ENCODE assay signal across 25 cellular contexts in genomic region chr10:33950216-33950615, GRCh38.
"Had no signal": no experiment of that assay in that cellular context is flagged by ENCODE, and none has a peak within 500 bp of the region (broad histone marks: within the 10 kb centered on the region; RNA-seq: fewer than 3 reads in every experiment).

No MANE protein-coding gene starts in this region.

- H3K27ac Mint-ChIP-seq: activated naive CD4-positive, alpha-beta T cell treated with anti-CD3 and anti-CD28 coated beads, Interleukin-2, amount 50 U/mL, for 24 hours; naive B cell; neural progenitor cell; progenitor cell of endocrine pancreas; T-cell had no signal

- DNase-seq: activated CD4-positive, alpha-beta T cell treated with anti-CD3 and anti-CD28 coated beads for 1 hour; activated CD8-positive, alpha-beta memory T cell treated with anti-CD3 and anti-CD28 coated beads for 24 hours; activated CD8-positive, alpha-beta memory T cell treated with anti-CD3 and anti-CD28 coated beads, Interleukin-2, amount 50 U/mL, for 48 hours; activated effector memory CD4-positive, alpha-beta T cell treated with Interleukin-2 at 50 U/mL for 16 hours; activated T-cell treated with anti-CD3 and anti-CD28 coated beads, Interleukin-2, amount 50 U/mL, for 48 hours; cerebellar nuclear complex; cortex of kidney; midbrain; naive B cell; right cardiac atrium; stimulated activated naive CD8-positive, alpha-beta T cell treated with anti-CD3 and anti-CD28 coated beads, Interleukin-15, Interleukin-2, amounts not matched to agents 100 U/mL and 50 U/mL, for 24 hours; substantia nigra; T-cell; T-helper 9 cell; tibial artery had no signal

- H3K9me3 ChIP-seq: ascending aorta, tibial artery had no signal

- H3K4me1 ChIP-seq: ascending aorta, esophagus muscularis mucosa, neural progenitor cell, tibial artery had no signal

- H3K4me1 Mint-ChIP-seq: activated naive CD4-positive, alpha-beta T cell treated with anti-CD3 and anti-CD28 coated beads, Interleukin-2, amount 50 U/mL, for 24 hours; naive B cell; T-cell had no signal

- H3K4me3 ChIP-seq: ascending aorta, esophagus muscularis mucosa, neural progenitor cell, skin epidermis, tibial artery had no signal

- ATAC-seq: left lobe of liver; right cardiac atrium; stimulated activated naive CD8-positive, alpha-beta T cell treated with anti-CD3 and anti-CD28 coated beads, Interleukin-15, Interleukin-2, amounts not matched to agents 100 U/mL and 50 U/mL, for 24 hours; T-cell had no signal

- H3K36me3 ChIP-seq: ascending aorta, esophagus muscularis mucosa, neural progenitor cell, tibial artery had no signal

- FAIRE-seq: endometrium, keratinocyte, urothelium cell line had no signal

- H3K36me3 Mint-ChIP-seq: activated naive CD4-positive, alpha-beta T cell treated with anti-CD3 and anti-CD28 coated beads, Interleukin-2, amount 50 U/mL, for 24 hours; neural progenitor cell; T-cell had no signal

- H3K27me3 Mint-ChIP-seq: activated naive CD4-positive, alpha-beta T cell treated with anti-CD3 and anti-CD28 coated beads, Interleukin-2, amount 50 U/mL, for 24 hours; naive B cell had no signal

- H3K4me3 Mint-ChIP-seq: activated naive CD4-positive, alpha-beta T cell treated with anti-CD3 and anti-CD28 coated beads, Interleukin-2, amount 50 U/mL, for 24 hours; naive B cell; neural progenitor cell; T-cell had no signal

- H3K9me3 Mint-ChIP-seq: activated naive CD4-positive, alpha-beta T cell treated with anti-CD3 and anti-CD28 coated beads, Interleukin-2, amount 50 U/mL, for 24 hours had no signal
